ENCODE assay signal across 9 cellular contexts in genomic region chr5:56839062-56839461, GRCh38. TPM values are rescaled to one million over a fixed set of nuclear protein-coding genes. Genes with fewer than 3 reads are reported as not detected.
A peak's percentile ranks its signal among the peaks of the same experiment; 100 is the strongest.
DNase-seq lines count a peak whose midpoint lies in the region; ATAC-seq and TF ChIP-seq lines count a peak whose summit lies in the region.
"Had no signal": no experiment of that assay in that cellular context is flagged by ENCODE, and none has a peak within 500 bp of the region (broad histone marks: within the 10 kb centered on the region; RNA-seq: fewer than 3 reads in every experiment).

No MANE protein-coding gene starts in this region.

- H4K20me1 ChIP-seq in OCI-LY7 (ENCODE audit: insufficient read depth, low read length) = peaks cover 28% of the 10 kb centered on the region

- ATAC-seq in HG03469 (IDR thresholded peaks at IDR 0.05; ENCODE audit: unreplicated experiment) = no peak

- H3K9ac ChIP-seq in endocrine pancreas (ENCODE audit: control insufficient read depth, insufficient read depth, low read length) = peak overlapping the region; percentile 58
- H3K9ac ChIP-seq in skeletal muscle satellite cell (ENCODE audit: low read depth, low read length) = peak overlapping the region; percentile 60

- POLR2A ChIA-PET in OCI-LY7 (lab: Charles Lee) = interaction anchor here (1.0 to 3.2 kb wide), 6 partner anchors 12 to 569 kb away, joined by 3 to 21 read pairs (median 4); no protein-coding TSS in a partner anchor

- peaks cover 98% of the 10 kb centered on the region for H3K79me2 ChIP-seq in OCI-LY7 (ENCODE audit: insufficient read depth, low read depth, low read length)

- H2AFZ ChIP-seq in OCI-LY7 (ENCODE audit: low read length) = no peak overlapping the region

- intact Hi-C loops in OCI-LY7 (cut with micrococcal nuclease; ENCODE audit: unreplicated experiment) = loop anchor here (2.0 kb wide), 1 partner anchor 360 kb away; no protein-coding TSS in a partner anchor

- H3K27me3 ChIP-seq in endocrine pancreas (ENCODE audit: control insufficient read depth, insufficient read depth, low read length) (no peaks in the 10 kb centered on the region), skeletal muscle satellite cell (ENCODE audit: control insufficient read depth, insufficient read depth, low read length) (no peaks in the 10 kb centered on the region)

- CTCF ChIA-PET in OCI-LY7 (lab: Charles Lee; ENCODE audit: unreplicated experiment) = interaction anchor here (1.8 to 2.4 kb wide), 3 partner anchors 169 to 568 kb away, joined by 5 to 8 read pairs (median 6); no protein-coding TSS in a partner anchor

- H3K4me3 ChIP-seq in OCI-LY7 (ENCODE audit: low read depth, low read length, poor library complexity, severe bottlenecking) = no peak overlapping the region
- H3K4me3 ChIP-seq in endocrine pancreas (ENCODE audit: control insufficient read depth, insufficient read depth, low read length) = peak overlapping the region; percentile 81
- H3K4me3 ChIP-seq in skeletal muscle satellite cell (ENCODE audit: low read length) = no peak overlapping the region

- H3K9me3 ChIP-seq in OCI-LY7 (ENCODE audit: low read length) (no peaks in the 10 kb centered on the region), endocrine pancreas (ENCODE audit: control insufficient read depth, low read length) (no peaks in the 10 kb centered on the region), skeletal muscle satellite cell (replicated peaks; ENCODE audit: low read length) (no peaks in the 10 kb centered on the region)

- H3K4me2 ChIP-seq in OCI-LY7 (ENCODE audit: low read length) = peak overlapping the region; percentile 64
- peak overlapping the region; percentile 81 for H3K4me2 ChIP-seq in skeletal muscle satellite cell (ENCODE audit: low read length)

- H3K27ac ChIP-seq in OCI-LY7 (ENCODE audit: low read depth, low read length, poor library complexity, severe bottlenecking) = peak overlapping the region; percentile 3
- H3K27ac ChIP-seq: 22Rv1 had no signal

- peaks cover 11% of the 10 kb centered on the region; the same call in 1 of the 2 replicates for H3K36me3 ChIP-seq in OCI-LY7 (ENCODE audit: insufficient read depth, low read length)
- no peaks in the 10 kb centered on the region for H3K36me3 ChIP-seq in endocrine pancreas (ENCODE audit: control insufficient read depth, insufficient read depth, low read length)
- H3K36me3 ChIP-seq in skeletal muscle satellite cell (ENCODE audit: insufficient read depth, low read length) = no peaks in the 10 kb centered on the region

- TF ChIP-seq CTCF in OCI-LY7 (conservative IDR thresholded peaks at IDR 0.05; ENCODE audit: low read length) = no peak

- no peaks in the 10 kb centered on the region for H3K9me2 ChIP-seq in OCI-LY7 (ENCODE audit: insufficient read depth, low read length)

- peak; percentile 2 for DNase-seq in NCI-H82 (lab: John Stamatoyannopoulos, UW)
- DNase-seq in NCI-H82 treated with DMSO at 0.1 percent for 48 hours (lab: John Stamatoyannopoulos, UW; ENCODE audit: unreplicated experiment) = no peak
- DNase-seq in OCI-LY7 (ENCODE audit: low spot score) = no peak
- no peak for DNase-seq in activated effector memory CD4-positive, alpha-beta T cell treated with Interleukin-2 at 50 U/mL for 16 hours
- DNase-seq in NCI-H1436 treated with DMSO at 0.1 percent for 48 hours (lab: John Stamatoyannopoulos, UW) = no peak

- no TSS peak for BruUV-seq in OCI-LY7 (replicated peaks; lab: Mats Ljungman, UMichigan)

- H3K4me1 ChIP-seq in OCI-LY7 (ENCODE audit: insufficient read depth, low read length, poor library complexity, severe bottlenecking) = peaks cover 42% of the 10 kb centered on the region
- H3K4me1 ChIP-seq in endocrine pancreas (ENCODE audit: control insufficient read depth, insufficient read depth, low read length) = peaks cover under 1% of the 10 kb centered on the region
- peaks cover 6% of the 10 kb centered on the region for H3K4me1 ChIP-seq in skeletal muscle satellite cell (ENCODE audit: control insufficient read depth, insufficient read depth, low read length)

RNA-seq across cellular contexts. Expression of gene MAP3K1, which starts 23.7 kb away (rescaled TPM):
- 25.9 and 29.9 TPM in 2 replicates for total RNA-seq in OCI-LY7 (2014; rRNA removed; shearing (Covaris generic))
- total RNA-seq in OCI-LY7 (2022) = 29.4 and 31.5 TPM in 2 replicates
- 3.3 and 3.5 TPM in 2 replicates for total RNA-seq in skeletal muscle satellite cell (2012; rRNA removed)
